ENCODE assay signal across 20 cellular contexts in genomic region chr4:52512291-52512690, GRCh38.
"Had no signal": no experiment of that assay in that cellular context is flagged by ENCODE, and none has a peak within 500 bp of the region (broad histone marks: within the 10 kb centered on the region; RNA-seq: fewer than 3 reads in every experiment).

No MANE protein-coding gene starts in this region.

- H3K27ac ChIP-seq: dorsolateral prefrontal cortex, esophagus muscularis mucosa, foreskin keratinocyte, gastroesophageal sphincter, hepatocyte, left lung, lower lobe of right lung had no signal

- H3K4me3 Mint-ChIP-seq: immature natural killer cell, mesothelial cell of epicardium, naive B cell had no signal

- H3K36me3 ChIP-seq: esophagus muscularis mucosa, gastroesophageal sphincter, left lung, lower lobe of right lung had no signal

- ATAC-seq: foreskin keratinocyte, gastroesophageal sphincter, left lung, lower lobe of right lung, mucosa of descending colon had no signal

- DNase-seq: dermis blood vessel endothelial cell; dorsolateral prefrontal cortex; effector CD4-positive, alpha-beta T cell; effector memory CD4-positive, alpha-beta T cell; foreskin keratinocyte; hypothalamus; immature natural killer cell; islet precursor cell; kidney; kidney glomerular epithelial cell; left lung; lower lobe of right lung; mesenchymal stem cell; mucosa of descending colon; naive B cell had no signal

- H3K4me3 ChIP-seq: coronary artery, dorsolateral prefrontal cortex, esophagus muscularis mucosa, gastroesophageal sphincter, hepatocyte, left lung, lower lobe of right lung, mucosa of descending colon had no signal

- H3K27me3 ChIP-seq: dorsolateral prefrontal cortex, esophagus muscularis mucosa, foreskin keratinocyte, gastroesophageal sphincter, hepatocyte, left lung had no signal

- H3K36me3 Mint-ChIP-seq: immature natural killer cell, mesothelial cell of epicardium, naive B cell had no signal

- H3K4me1 Mint-ChIP-seq: immature natural killer cell, mesothelial cell of epicardium, naive B cell had no signal

- H3K4me1 ChIP-seq: foreskin keratinocyte, left lung, lower lobe of right lung had no signal

- H3K27ac Mint-ChIP-seq: immature natural killer cell, mesothelial cell of epicardium, naive B cell had no signal

- H3K9me3 ChIP-seq: esophagus muscularis mucosa, gastroesophageal sphincter, lower lobe of right lung, mucosa of descending colon had no signal
